21 cellular contexts compared by ENCODE assay signal in the genomic region with DNA sequence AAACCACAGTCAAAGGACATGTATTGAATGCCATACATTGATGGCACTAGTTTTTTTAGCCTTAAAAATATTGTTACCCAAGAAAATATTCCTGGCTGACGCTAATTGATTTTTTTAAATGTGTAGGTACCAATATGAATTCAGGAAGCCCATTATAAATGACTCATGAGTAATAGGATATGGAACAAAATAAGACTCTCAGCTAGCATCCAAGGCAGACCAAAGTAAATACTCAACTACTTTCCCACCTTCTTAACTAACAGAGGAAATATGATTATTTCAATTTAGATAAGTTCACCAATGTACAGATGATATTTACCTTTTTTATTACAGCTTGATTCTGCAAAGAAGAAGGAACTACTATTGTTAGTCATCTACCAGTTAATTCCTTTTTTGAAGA.
"Had no signal": no experiment of that assay in that cellular context is flagged by ENCODE, and none has a peak within 500 bp of the region (broad histone marks: within the 10 kb centered on the region; RNA-seq: fewer than 3 reads in every experiment).

No MANE protein-coding gene starts in this region.

- ATAC-seq: HepG2, Panc1, T-cell had no signal

- DNase-seq: IMR-90, Karpas-422, KG1, MG63, NCI-H1092, NCI-H1105 treated with DMSO at 0.1 percent for 48 hours, NCI-H1417 treated with DMSO at 0.1 percent for 48 hours, NCI-H146, NCI-H1694 treated with DMSO at 0.1 percent for 48 hours, NCI-H2029, NCI-H2081 treated with DMSO at 0.1 percent for 48 hours, NCI-H2227 treated with DMSO at 0.1 percent for 48 hours, NCI-H524, NCI-H526 treated with DMSO at 0.1 percent for 48 hours, NCI-H774, SHP77, SJCRH30, SW 1271, T-cell had no signal

- FAIRE-seq: HepG2 had no signal
